ENCODE assay signal across 9 cellular contexts in genomic region chr1:156104861-156105546, GRCh38. TPM values are rescaled to one million over a fixed set of nuclear protein-coding genes. Genes with fewer than 3 reads are reported as not detected.
DNase-seq lines count a peak whose midpoint lies in the region; ATAC-seq and TF ChIP-seq lines count a peak whose summit lies in the region.
"Had no signal": no experiment of that assay in that cellular context is flagged by ENCODE, and none has a peak within 500 bp of the region (broad histone marks: within the 10 kb centered on the region; RNA-seq: fewer than 3 reads in every experiment).

No MANE protein-coding gene starts in this region.

- no peak for DNase-seq in activated T-cell treated with anti-CD3 and anti-CD28 coated beads, Interleukin-2, amount 50 U/mL, for 24 hours
- DNase-seq in activated T-cell treated with anti-CD3 and anti-CD28 coated beads, Interleukin-2, amount 50 U/mL, for 1 hour, result no peak
- DNase-seq in breast epithelium (ENCODE audit: low spot score in 2 of 2), result no peak
- DNase-seq in lower lobe of right lung, result no peak
- no peak for DNase-seq in transverse colon
- no peak for DNase-seq in putamen (ENCODE audit: low spot score)
- no peak for DNase-seq in NK-92 (lab: John Stamatoyannopoulos, UW; ENCODE audit: unreplicated experiment)
- no peak for DNase-seq in G401 (ENCODE audit: low spot score)

- no peak for TF ChIP-seq CTCF in breast epithelium (IDR thresholded peaks at IDR 0.05)
- no peak for TF ChIP-seq CTCF in lower lobe of right lung (IDR thresholded peaks at IDR 0.05)
- peak in 1 of 5 experiments; percentile 27 for TF ChIP-seq CTCF in transverse colon (IDR thresholded peaks at IDR 0.05)

- H3K27me3 Mint-ChIP-seq in activated T-cell treated with anti-CD3 and anti-CD28 coated beads, Interleukin-2, amount 50 U/mL, for 24 hours, result peaks cover 2% of the 10 kb centered on the region

- 65 to 80% methylated on average over 1 to 8 of the region's 8 CpGs for WGBS in transverse colon (ENCODE audit: low coverage in 1 of 2), 2 donors

- no peaks in the 10 kb centered on the region for H3K36me3 ChIP-seq in breast epithelium
- no peaks in the 10 kb centered on the region for H3K36me3 ChIP-seq in lower lobe of right lung
- no peaks in the 10 kb centered on the region for H3K36me3 ChIP-seq in transverse colon

- no peak overlapping the region for H3K4me3 ChIP-seq in breast epithelium
- no peak overlapping the region for H3K4me3 ChIP-seq in lower lobe of right lung
- H3K4me3 ChIP-seq in transverse colon, result no peak overlapping the region

- no peak for TF ChIP-seq EP300 in transverse colon (IDR thresholded peaks at IDR 0.05; ENCODE audit: low read depth)

- intact Hi-C loops in breast epithelium (cut with DNase I; ENCODE audit: low total_unique reads), result no loop called here
- intact Hi-C loops in lower lobe of right lung (cut with DNase I), result no loop called here
- intact Hi-C loops in transverse colon (cut with DNase I; ENCODE audit: low total_unique reads), result loop anchor here (2.0 kb wide), 1 partner anchor 18 kb away; no protein-coding TSS in a partner anchor

- H3K27me3 ChIP-seq in breast epithelium (no peaks in the 10 kb centered on the region), lower lobe of right lung (ENCODE audit: low read depth) (no peaks in the 10 kb centered on the region), transverse colon (no peaks in the 10 kb centered on the region)

- no peaks in the 10 kb centered on the region for H3K9me3 Mint-ChIP-seq in activated T-cell treated with anti-CD3 and anti-CD28 coated beads, Interleukin-2, amount 50 U/mL, for 24 hours

- TF ChIP-seq POLR2A in breast epithelium (IDR thresholded peaks at IDR 0.05) (no peak), transverse colon (IDR thresholded peaks at IDR 0.05) (no peak)

- ATAC-seq in lower lobe of right lung, result peak; percentile 14 to 37

- peak overlapping the region; percentile 99 for H3K27ac ChIP-seq in breast epithelium
- peak overlapping the region; percentile 98 for H3K27ac ChIP-seq in lower lobe of right lung
- peak overlapping the region; percentile 91 to 97 (median 94) for H3K27ac ChIP-seq in transverse colon

- in situ Hi-C loops in transverse colon (cut with MboI; ENCODE audit: low pct_ligation_motif_present in 1 of 4, low pct_unique_long_range_greater_than_20kb in 1 of 4, low sequenced_read_pairs in 3 of 4), result no loop called here
- in situ Hi-C loops in G401 (cut with HindIII; ENCODE audit: low sequenced_read_pairs), result no loop called here

- H3K36me3 Mint-ChIP-seq in activated T-cell treated with anti-CD3 and anti-CD28 coated beads, Interleukin-2, amount 50 U/mL, for 24 hours (ENCODE audit: low read depth), result no peaks in the 10 kb centered on the region

- H3K4me1 Mint-ChIP-seq in activated T-cell treated with anti-CD3 and anti-CD28 coated beads, Interleukin-2, amount 50 U/mL, for 24 hours (ENCODE audit: low read depth), result peaks cover 82% of the 10 kb centered on the region

- H3K9me3 ChIP-seq in breast epithelium, result no peaks in the 10 kb centered on the region
- H3K9me3 ChIP-seq in lower lobe of right lung, result no peaks in the 10 kb centered on the region
- no peaks in the 10 kb centered on the region for H3K9me3 ChIP-seq in transverse colon

- H3K27ac Mint-ChIP-seq in activated T-cell treated with anti-CD3 and anti-CD28 coated beads, Interleukin-2, amount 50 U/mL, for 24 hours, result peak overlapping the region; percentile 95

- H3K4me3 Mint-ChIP-seq in activated T-cell treated with anti-CD3 and anti-CD28 coated beads, Interleukin-2, amount 50 U/mL, for 24 hours, result peak overlapping the region; percentile 79

- peaks cover 36 to 39% of the 10 kb centered on the region in 2 donors for H3K4me1 ChIP-seq in breast epithelium
- H3K4me1 ChIP-seq in lower lobe of right lung, result peaks cover 65% of the 10 kb centered on the region
- H3K4me1 ChIP-seq in transverse colon, result peaks cover 39 to 70% (median 64%) of the 10 kb centered on the region in 4 donors

RNA-seq across cellular contexts. Expression of gene LMNA, which starts 9.5 kb away (rescaled TPM):
- total RNA-seq in breast epithelium, result 100 to 1,000 TPM; 292 to 367 (median 319) TPM
- 235 TPM for total RNA-seq in lower lobe of right lung
- 100 to 1,000 TPM; 300 to 999 (median 324) TPM for total RNA-seq in transverse colon
- 314 and 341 TPM in 2 replicates for total RNA-seq in G401 (2014; rRNA removed; shearing (Covaris generic))

RNA-seq across cellular contexts. Expression of gene MEX3A, which starts 22.7 kb away (rescaled TPM):
- total RNA-seq in breast epithelium (1 to 10 TPM in 2 of 3 donors, under 1 TPM in 1; 0.32 to 1.3 (median 1.3) TPM), lower lobe of right lung (0.74 TPM), transverse colon (under 1 TPM in 3 of 4 donors, not detected in 1; 0.14 to 0.60 (median 0.48) TPM)
- total RNA-seq in G401 (2014; rRNA removed; shearing (Covaris generic)), result 21.0 and 21.2 TPM in 2 replicates

RNA-seq across cellular contexts. Expression of gene RAB25, which starts 44.0 kb away (rescaled TPM):
- 10 to 100 TPM in 2 of 3 donors, not detected in 1; 40.3 to 68.6 TPM for total RNA-seq in breast epithelium
- 58.0 TPM for total RNA-seq in lower lobe of right lung
- total RNA-seq in transverse colon, result 100 to 1,000 TPM; 140 to 213 (median 174) TPM
- not detected in 2 replicates for total RNA-seq in G401 (2014; rRNA removed; shearing (Covaris generic))
- total RNA-seq: T-helper 2 cell treated with Interferon-gamma antibody and Interleukin-4, amounts not matched to agents 100 ng/mL and 5 ng/mL, for 36 hours had no signal

RNA-seq across cellular contexts. Expression of gene SEMA4A, which starts 48.4 kb away (rescaled TPM):
- total RNA-seq in breast epithelium (10 to 100 TPM in 1 of 3 donors, 1 to 10 TPM in 2; 1.4 to 21.5 (median 9.2) TPM), lower lobe of right lung (28.9 TPM), transverse colon (1 to 10 TPM in 3 of 4 donors, not detected in 1; 2.6 to 6.0 (median 4.8) TPM)
- total RNA-seq in G401 (2014; rRNA removed; shearing (Covaris generic)), result 1.8 and 2.0 TPM in 2 replicates

RNA-seq across cellular contexts. Expression of gene LAMTOR2, which starts 50.4 kb away (rescaled TPM):
- total RNA-seq in breast epithelium (10 to 100 TPM; 60.7 to 75.5 (median 69.8) TPM), lower lobe of right lung (66.5 TPM), transverse colon (10 to 100 TPM; 20.9 to 70.9 (median 47.5) TPM)
- total RNA-seq in G401 (2014; rRNA removed; shearing (Covaris generic)), result 20.1 and 42.3 TPM in 2 replicates
